In the genomic region with DNA sequence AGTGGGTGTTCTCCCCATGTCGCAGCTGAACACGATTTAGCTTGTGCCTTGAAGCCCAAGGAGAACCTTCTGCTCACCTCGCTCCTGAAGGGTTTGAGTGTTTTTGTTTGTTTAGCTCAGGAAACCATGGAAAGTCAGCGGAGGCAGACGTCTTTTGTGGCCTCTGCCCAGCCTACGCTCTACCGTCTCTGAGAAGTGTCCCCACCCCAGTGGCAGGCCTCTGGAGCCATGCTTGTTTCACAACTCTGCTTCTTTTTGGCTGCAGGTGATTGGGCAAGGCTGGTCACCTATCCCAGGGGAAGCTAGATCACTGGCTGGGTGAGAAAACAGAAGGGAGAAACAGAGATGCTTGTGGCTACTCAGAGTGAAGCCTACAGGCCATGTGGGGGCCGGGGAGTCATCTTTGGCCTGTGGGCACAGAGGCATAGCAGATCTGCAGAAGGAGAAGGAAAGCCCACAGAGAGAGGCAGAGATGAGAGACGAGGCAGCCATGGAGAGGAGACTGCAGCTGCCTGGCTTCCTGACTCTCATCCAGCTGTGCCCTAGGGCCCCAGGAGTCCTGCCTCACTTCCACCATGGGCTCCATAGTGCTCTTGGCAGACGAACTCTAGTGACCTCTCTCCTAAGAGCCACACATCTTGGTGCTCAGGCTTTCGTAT, we compare ENCODE assay signal across 21 cellular contexts. TPM values are rescaled to one million over a fixed set of nuclear protein-coding genes. Genes with fewer than 3 reads are reported as not detected.
DNase-seq lines count a peak whose midpoint lies in the region; ATAC-seq and TF ChIP-seq lines count a peak whose summit lies in the region.
"Had no signal": no experiment of that assay in that cellular context is flagged by ENCODE, and none has a peak within 500 bp of the region (broad histone marks: within the 10 kb centered on the region; RNA-seq: fewer than 3 reads in every experiment).

No MANE protein-coding gene starts in this region.

- H3K4me1 Mint-ChIP-seq in neural crest cell (peaks cover 10% of the 10 kb centered on the region), GM23338 (peaks cover 7% of the 10 kb centered on the region; the same call in 2 of the 3 replicates)

- no peaks in the 10 kb centered on the region for H3K9me3 Mint-ChIP-seq in neural crest cell
- H3K9me3 Mint-ChIP-seq in GM23338: no peaks in the 10 kb centered on the region; the same call in 2 of the 3 replicates
- H3K9me3 Mint-ChIP-seq: T-cell had no signal

- H4K20me1 ChIP-seq in OCI-LY3 (ENCODE audit: insufficient read depth, low read length) (no peaks in the 10 kb centered on the region), GM23338 (replicated peaks; ENCODE audit: insufficient read depth) (no peaks in the 10 kb centered on the region; the same call in 1 of the 2 replicates)

- H3K27ac Mint-ChIP-seq in neural crest cell (ENCODE audit: unreplicated experiment): peak overlapping the region; percentile 10
- no peak overlapping the region for H3K27ac Mint-ChIP-seq in GM23338
- H3K27ac Mint-ChIP-seq: activated naive CD8-positive, alpha-beta T cell; dendritic cell treated with granulocyte-macrophage colony-stimulating factor and Interleukin-4, amounts not matched to agents 40 ng/mL and 50 ng/mL, for 4 days; naive thymus-derived CD8-positive, alpha-beta T cell; T-cell had no signal

- ATAC-seq in left ventricle myocardium superior (no peak), GM23338 (no peak), GM21381 (IDR thresholded peaks at IDR 0.05; ENCODE audit: unreplicated experiment) (no peak)
- ATAC-seq: body of pancreas; naive thymus-derived CD8-positive, alpha-beta T cell; Right ventricle myocardium inferior; T-cell had no signal

- H3K9me3 ChIP-seq in OCI-LY3 (ENCODE audit: insufficient read depth, low read length): peaks cover 7% of the 10 kb centered on the region
- H3K9me3 ChIP-seq: body of pancreas, suprapubic skin had no signal

- DNase-seq in cardiac septum (ENCODE audit: low spot score) (peak; percentile 31), left ventricle myocardium superior (no peak), neural crest cell (ENCODE audit: low read depth, low spot score) (no peak), GM23338 (ENCODE audit: low spot score) (no peak), HuH-7.5 (ENCODE audit: low spot score) (no peak)
- DNase-seq: activated CD4-positive, alpha-beta T cell treated with anti-CD3 and anti-CD28 coated beads, Interleukin-2, amount 50 U/mL, for 4 hours; activated T-cell treated with anti-CD3 and anti-CD28 coated beads, Interleukin-2, amount 50 U/mL, for 48 hours; body of pancreas; naive thymus-derived CD8-positive, alpha-beta T cell; NCI-H1694 treated with DMSO at 0.1 percent for 48 hours; NCI-H345; stimulated activated CD4-positive, alpha-beta T cell treated with anti-CD3 and anti-CD28 coated beads, Interleukin-12 subunit alpha, Interleukin-12 subunit beta, amount 100 ng/mL, for 4 hours had no signal

- no peaks in the 10 kb centered on the region for H3K9me2 ChIP-seq in GM23338 (ENCODE audit: insufficient read depth)

- H2AFZ ChIP-seq in OCI-LY3 (ENCODE audit: low read depth, low read length) (no peak overlapping the region), GM23338 (no peak overlapping the region)

- peak overlapping the region; percentile 45; the same call in 1 of the 2 replicates for H3K4me2 ChIP-seq in OCI-LY3 (ENCODE audit: low read length)
- no peak overlapping the region for H3K4me2 ChIP-seq in GM23338

- H3K4me3 ChIP-seq in OCI-LY3 (ENCODE audit: low read length): no peak overlapping the region
- no peak overlapping the region for H3K4me3 ChIP-seq in GM23338
- H3K4me3 ChIP-seq: body of pancreas, suprapubic skin had no signal

- H3K9ac ChIP-seq in OCI-LY3 (ENCODE audit: low read length): no peak overlapping the region

- H3K27me3 ChIP-seq in OCI-LY3 (ENCODE audit: low read depth, low read length) (peaks cover 59% of the 10 kb centered on the region), GM23338 (ENCODE audit: insufficient read depth) (no peaks in the 10 kb centered on the region)
- H3K27me3 ChIP-seq: body of pancreas had no signal

- H3K4me1 ChIP-seq in OCI-LY3 (ENCODE audit: low read length): peaks cover 19% of the 10 kb centered on the region
- H3K4me1 ChIP-seq in GM23338 (ENCODE audit: insufficient read depth): no peaks in the 10 kb centered on the region
- H3K4me1 ChIP-seq: body of pancreas, suprapubic skin had no signal

- no peaks in the 10 kb centered on the region for H3K36me3 ChIP-seq in OCI-LY3 (replicated peaks; ENCODE audit: low read depth, low read length)
- no peaks in the 10 kb centered on the region for H3K36me3 ChIP-seq in GM23338 (ENCODE audit: insufficient read depth)
- H3K36me3 ChIP-seq: suprapubic skin had no signal

- peaks cover 47% of the 10 kb centered on the region for H3K27me3 Mint-ChIP-seq in neural crest cell (ENCODE audit: low read depth)
- H3K27me3 Mint-ChIP-seq in GM23338 (ENCODE audit: insufficient read depth, low read depth, poor library complexity): peaks cover 1% of the 10 kb centered on the region

- intact Hi-C loops in cardiac septum (cut with DNase I) (no loop called here), left ventricle myocardium superior (cut with micrococcal nuclease) (no loop called here)

- H3K36me3 Mint-ChIP-seq in neural crest cell (ENCODE audit: low read depth) (no peaks in the 10 kb centered on the region), GM23338 (ENCODE audit: low read depth) (no peaks in the 10 kb centered on the region)
- H3K36me3 Mint-ChIP-seq: activated naive CD8-positive, alpha-beta T cell; naive thymus-derived CD8-positive, alpha-beta T cell; T-cell had no signal

- TF ChIP-seq CTCF in OCI-LY3 (IDR thresholded peaks at IDR 0.05; ENCODE audit: low read depth, low read length): no peak
- no peak for TF ChIP-seq CTCF in neural crest cell (conservative IDR thresholded peaks at IDR 0.05)
- no peak for TF ChIP-seq CTCF in GM23338 (conservative IDR thresholded peaks at IDR 0.05; ENCODE audit: low read depth in 2 of 2)

- H3K4me3 Mint-ChIP-seq in neural crest cell: no peak overlapping the region
- no peak overlapping the region for H3K4me3 Mint-ChIP-seq in GM23338
- H3K4me3 Mint-ChIP-seq: activated naive CD8-positive, alpha-beta T cell; dendritic cell treated with granulocyte-macrophage colony-stimulating factor and Interleukin-4, amounts not matched to agents 40 ng/mL and 50 ng/mL, for 4 days; naive thymus-derived CD8-positive, alpha-beta T cell; T-cell had no signal

- H3K27ac ChIP-seq in OCI-LY3 (ENCODE audit: low read length) (no peak overlapping the region), GM23338 (ENCODE audit: low read depth) (no peak overlapping the region)
- H3K27ac ChIP-seq: body of pancreas, suprapubic skin had no signal

- no peaks in the 10 kb centered on the region for H3K79me2 ChIP-seq in OCI-LY3 (ENCODE audit: low read length)
- no peaks in the 10 kb centered on the region for H3K79me2 ChIP-seq in GM23338 (replicated peaks; ENCODE audit: insufficient read depth)

- no peaks in the 10 kb centered on the region for H3F3A ChIP-seq in GM23338 (replicated peaks; ENCODE audit: low read depth)

RNA-seq across cellular contexts. Expression of gene CIB4, which starts 50.1 kb away (rescaled TPM):
- total RNA-seq in cardiac septum: not detected
- total RNA-seq in left ventricle myocardium superior: not detected
- total RNA-seq in neural crest cell: not detected in 2 replicates
- not detected in 2 replicates for total RNA-seq in GM23338 (2014; rRNA removed; shearing (Covaris generic))
- not detected in 2 replicates for polyA plus RNA-seq in GM23338 (2016; fragmentation: Nextera tagmentation; extraction: Ambion mirVana)
- total RNA-seq: body of pancreas; frontal cortex; naive thymus-derived CD8-positive, alpha-beta T cell; pulmonary artery endothelial cell; Right ventricle myocardium inferior; suprapubic skin; T-cell had no signal
- polyA plus RNA-seq: naive thymus-derived CD8-positive, alpha-beta T cell had no signal
